ENCODE assay signal across 13 cellular contexts in genomic region chr11:61835663-61836024, GRCh38. TPM values are rescaled to one million over a fixed set of nuclear protein-coding genes. Genes with fewer than 3 reads are reported as not detected.
DNase-seq lines count a peak whose midpoint lies in the region; ATAC-seq and TF ChIP-seq lines count a peak whose summit lies in the region.
"Had no signal": no experiment of that assay in that cellular context is flagged by ENCODE, and none has a peak within 500 bp of the region (broad histone marks: within the 10 kb centered on the region; RNA-seq: fewer than 3 reads in every experiment).

No MANE protein-coding gene starts in this region.

- H3K27me3 Mint-ChIP-seq in stimulated activated naive CD8-positive, alpha-beta T cell treated with anti-CD3 and anti-CD28 coated beads, Interleukin-15, Interleukin-2, amounts not matched to agents 100 ng/mL and 50 ng/mL, for 24 hours: peaks cover 12% of the 10 kb centered on the region
- H3K27me3 Mint-ChIP-seq in activated naive CD8-positive, alpha-beta T cell treated with anti-CD3 and anti-CD28 coated beads for 36 hours: peaks cover 9% of the 10 kb centered on the region
- H3K27me3 Mint-ChIP-seq in natural killer cell (ENCODE audit: low read depth in 2 of 2): no peaks in the 10 kb centered on the region

- TF ChIP-seq CTCF in natural killer cell (IDR thresholded peaks at IDR 0.05): no peak

- ATAC-seq in stimulated activated naive CD8-positive, alpha-beta T cell treated with anti-CD3 and anti-CD28 coated beads, Interleukin-15, Interleukin-2, amounts not matched to agents 100 U/mL and 50 U/mL, for 24 hours: no peak
- ATAC-seq in natural killer cell (no peak), GM18511 (IDR thresholded peaks at IDR 0.05; ENCODE audit: unreplicated experiment) (no peak)
- ATAC-seq: left colon had no signal

- intact Hi-C loops in natural killer cell (cut with micrococcal nuclease): loop anchor here (2.0 kb wide), 1 partner anchor 39 kb away; no protein-coding TSS in a partner anchor

- H3K4me1 Mint-ChIP-seq in stimulated activated naive CD8-positive, alpha-beta T cell treated with anti-CD3 and anti-CD28 coated beads, Interleukin-15, Interleukin-2, amounts not matched to agents 100 ng/mL and 50 ng/mL, for 24 hours (ENCODE audit: low read depth): peaks cover 28% of the 10 kb centered on the region
- H3K4me1 Mint-ChIP-seq in activated naive CD8-positive, alpha-beta T cell treated with anti-CD3 and anti-CD28 coated beads for 36 hours: peaks cover 15% of the 10 kb centered on the region
- H3K4me1 Mint-ChIP-seq in natural killer cell: peaks cover 54 to 57% of the 10 kb centered on the region in 2 donors

- H3K4me3 Mint-ChIP-seq in stimulated activated naive CD8-positive, alpha-beta T cell treated with anti-CD3 and anti-CD28 coated beads, Interleukin-15, Interleukin-2, amounts not matched to agents 100 ng/mL and 50 ng/mL, for 24 hours: no peak overlapping the region
- H3K4me3 Mint-ChIP-seq in activated naive CD8-positive, alpha-beta T cell treated with anti-CD3 and anti-CD28 coated beads for 36 hours: no peak overlapping the region
- H3K4me3 Mint-ChIP-seq in natural killer cell: peak overlapping the region; percentile 88

- H3K36me3 Mint-ChIP-seq in stimulated activated naive CD8-positive, alpha-beta T cell treated with anti-CD3 and anti-CD28 coated beads, Interleukin-15, Interleukin-2, amounts not matched to agents 100 ng/mL and 50 ng/mL, for 24 hours (ENCODE audit: low read depth): peaks cover 8% of the 10 kb centered on the region
- H3K36me3 Mint-ChIP-seq in activated naive CD8-positive, alpha-beta T cell treated with anti-CD3 and anti-CD28 coated beads for 36 hours: peaks cover 25% of the 10 kb centered on the region
- no peaks in the 10 kb centered on the region for H3K36me3 Mint-ChIP-seq in natural killer cell

- no peak for DNase-seq in stimulated activated naive CD8-positive, alpha-beta T cell treated with anti-CD3 and anti-CD28 coated beads, Interleukin-15, Interleukin-2, amounts not matched to agents 100 U/mL and 50 U/mL, for 24 hours
- DNase-seq in activated naive CD8-positive, alpha-beta T cell treated with anti-CD3 and anti-CD28 coated beads for 36 hours: no peak
- DNase-seq in natural killer cell: no peak
- DNase-seq in NCI-H1694 treated with DMSO at 0.1 percent for 48 hours (lab: John Stamatoyannopoulos, UW): no peak
- DNase-seq in hepatic stellate cell (ENCODE audit: low spot score): no peak
- DNase-seq in activated gamma-delta T cell treated with Interleukin-2 at 50 U/mL for 16 hours: no peak
- DNase-seq: effector CD8-positive, alpha-beta T cell; left colon; NCI-H2029; stimulated activated CD4-positive, alpha-beta T cell treated with anti-CD3 and anti-CD28 coated beads, Interleukin-15, amount 100 ng/mL, for 24 hours; SW 1271 had no signal

- H3K27ac Mint-ChIP-seq in stimulated activated naive CD8-positive, alpha-beta T cell treated with anti-CD3 and anti-CD28 coated beads, Interleukin-15, Interleukin-2, amounts not matched to agents 100 ng/mL and 50 ng/mL, for 24 hours: peak overlapping the region; percentile 72
- peak overlapping the region; percentile 10 for H3K27ac Mint-ChIP-seq in activated naive CD8-positive, alpha-beta T cell treated with anti-CD3 and anti-CD28 coated beads for 36 hours
- H3K27ac Mint-ChIP-seq in natural killer cell: peak overlapping the region; percentile 97 to 98

- H3K9me3 Mint-ChIP-seq in stimulated activated naive CD8-positive, alpha-beta T cell treated with anti-CD3 and anti-CD28 coated beads, Interleukin-15, Interleukin-2, amounts not matched to agents 100 ng/mL and 50 ng/mL, for 24 hours: no peaks in the 10 kb centered on the region
- H3K9me3 Mint-ChIP-seq in activated naive CD8-positive, alpha-beta T cell treated with anti-CD3 and anti-CD28 coated beads for 36 hours: no peaks in the 10 kb centered on the region
- no peaks in the 10 kb centered on the region for H3K9me3 Mint-ChIP-seq in natural killer cell

RNA-seq across cellular contexts. Expression of gene FADS2, which starts 7.5 kb away (rescaled TPM):
- total RNA-seq in activated naive CD8-positive, alpha-beta T cell treated with anti-CD3 and anti-CD28 coated beads for 36 hours: 10 to 100 TPM; 65.4 to 65.6 TPM
- 10 to 100 TPM; 30.4 to 52.7 (median 34.4) TPM for total RNA-seq in natural killer cell

RNA-seq across cellular contexts. Expression of gene FADS1, which starts 18.8 kb away (rescaled TPM):
- total RNA-seq in activated naive CD8-positive, alpha-beta T cell treated with anti-CD3 and anti-CD28 coated beads for 36 hours: 10 to 100 TPM; 18.1 to 18.2 TPM
- 10 to 100 TPM in 2 of 3 donors, 1 to 10 TPM in 1; 9.3 to 17.2 (median 10.2) TPM for total RNA-seq in natural killer cell

RNA-seq across cellular contexts. Expression of gene FEN1, which starts 42.9 kb away (rescaled TPM):
- 100 to 1,000 TPM; 135 to 140 TPM for total RNA-seq in activated naive CD8-positive, alpha-beta T cell treated with anti-CD3 and anti-CD28 coated beads for 36 hours
- 10 to 100 TPM; 14.2 to 17.8 (median 17.5) TPM for total RNA-seq in natural killer cell

RNA-seq across cellular contexts. Expression of gene TMEM258, which starts 43.2 kb away (rescaled TPM):
- total RNA-seq in activated naive CD8-positive, alpha-beta T cell treated with anti-CD3 and anti-CD28 coated beads for 36 hours: 100 to 1,000 TPM; 143 TPM
- total RNA-seq in natural killer cell: 10 to 100 TPM; 64.4 to 69.3 (median 66.1) TPM

RNA-seq across cellular contexts. Expression of gene FADS3, which starts 55.7 kb away (rescaled TPM):
- total RNA-seq in activated naive CD8-positive, alpha-beta T cell treated with anti-CD3 and anti-CD28 coated beads for 36 hours: 1 to 10 TPM; 5.7 to 6.4 TPM
- total RNA-seq in natural killer cell: 10 to 100 TPM; 10.8 to 17.8 (median 11.5) TPM

Comparison
In these comparisons a context has a peak if more than half of its experiments do, and no peak if none do; other contexts are left out.
1. H3K27ac Mint-ChIP-seq: peak in every context shown above with its lines; median percentile 98 in natural killer cell; 72 in stimulated activated naive CD8-positive, alpha-beta T cell treated with anti-CD3 and anti-CD28 coated beads, Interleukin-15, Interleukin-2, amounts not matched to agents 100 ng/mL and 50 ng/mL, for 24 hours; 10 in activated naive CD8-positive, alpha-beta T cell treated with anti-CD3 and anti-CD28 coated beads for 36 hours.
2. RNA of gene FEN1, which starts 42.9 kb away (total RNA-seq): 135 to 140 TPM in activated naive CD8-positive, alpha-beta T cell treated with anti-CD3 and anti-CD28 coated beads for 36 hours; 14.2 to 17.8 TPM in natural killer cell; every median in the first group is over 4 times any median in the second.